ENCODE assay signal across 18 cellular contexts in the genomic region with DNA sequence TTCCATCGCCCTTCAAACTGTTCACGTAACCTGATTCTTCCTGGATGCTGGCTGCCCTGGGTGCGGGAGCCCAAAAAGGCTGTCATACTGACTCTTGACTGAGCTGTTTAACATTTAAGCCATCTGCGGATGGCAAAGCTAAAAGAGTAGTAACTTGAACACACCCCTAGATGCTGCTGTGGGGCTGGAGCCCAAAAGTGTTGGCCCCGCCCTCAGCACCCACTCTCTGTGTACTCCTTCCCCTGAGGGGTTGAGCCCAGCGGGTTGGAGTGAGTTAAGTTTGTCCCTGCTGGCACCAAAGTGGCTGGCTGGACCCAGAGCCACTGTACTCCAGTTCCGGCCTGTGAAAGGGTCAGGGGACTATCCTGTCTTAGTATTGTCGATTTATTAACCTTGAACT.
DNase-seq lines count a peak whose midpoint lies in the region; ATAC-seq and TF ChIP-seq lines count a peak whose summit lies in the region.
"Had no signal": no experiment of that assay in that cellular context is flagged by ENCODE, and none has a peak within 500 bp of the region (broad histone marks: within the 10 kb centered on the region; RNA-seq: fewer than 3 reads in every experiment).

No MANE protein-coding gene starts in this region.

- intact Hi-C loops in natural killer cell (cut with micrococcal nuclease), result no loop called here

- no peak overlapping the region for H3K27ac ChIP-seq in neural progenitor cell
- H3K27ac ChIP-seq: heart left ventricle, thyroid gland had no signal

- H4K20me1 ChIP-seq in neural progenitor cell (ENCODE audit: low read depth), result no peaks in the 10 kb centered on the region

- no peaks in the 10 kb centered on the region for H3F3A ChIP-seq in neural progenitor cell (ENCODE audit: low read depth)

- ATAC-seq in HG02970 (IDR thresholded peaks at IDR 0.05; ENCODE audit: low FRiP score, unreplicated experiment) (no peak), natural killer cell (no peak)
- ATAC-seq: heart left ventricle, HepG2 had no signal

- H2AFZ ChIP-seq in neural progenitor cell (replicated peaks), result no peak overlapping the region

- no peak overlapping the region for H3K9ac ChIP-seq in neural progenitor cell

- H3K4me1 ChIP-seq in neural progenitor cell, result no peaks in the 10 kb centered on the region
- H3K4me1 ChIP-seq: thyroid gland had no signal

- H3K4me3 Mint-ChIP-seq in neural progenitor cell (no peak overlapping the region), natural killer cell (no peak overlapping the region)
- H3K4me3 Mint-ChIP-seq: central memory CD8-positive, alpha-beta T cell; memory B cell; nephron; T-helper 1 cell treated with Interleukin-12 subunit alpha and Interleukin-12 subunit beta and Interleukin-4 antibody, amounts not matched to agents 30 μg/mL and 1 μg/mL, for 36 hours had no signal

- H3K4me2 ChIP-seq in neural progenitor cell, result no peak overlapping the region

- H3K36me3 ChIP-seq in neural progenitor cell, result no peaks in the 10 kb centered on the region
- H3K36me3 ChIP-seq: heart left ventricle, thyroid gland had no signal

- peak; percentile 15 for TF ChIP-seq CTCF in GM12873 (IDR thresholded peaks at IDR 0.05; ENCODE audit: insufficient read depth, low read depth, low read length, missing control alignments)
- peak; percentile 21 for TF ChIP-seq CTCF in neural progenitor cell (IDR thresholded peaks at IDR 0.05)
- no peak for TF ChIP-seq CTCF in natural killer cell (IDR thresholded peaks at IDR 0.05)

- H3K4me1 Mint-ChIP-seq in neural progenitor cell, result no peaks in the 10 kb centered on the region
- H3K4me1 Mint-ChIP-seq in natural killer cell, result no peaks in the 10 kb centered on the region
- H3K4me1 Mint-ChIP-seq: central memory CD8-positive, alpha-beta T cell; memory B cell had no signal

- no peaks in the 10 kb centered on the region for H3K79me2 ChIP-seq in neural progenitor cell (ENCODE audit: low read depth)

- no peaks in the 10 kb centered on the region for H3K27me3 ChIP-seq in neural progenitor cell
- H3K27me3 ChIP-seq: heart left ventricle, thyroid gland had no signal

- DNase-seq in NCI-H1436 (lab: John Stamatoyannopoulos, UW) (peak; percentile 49), RKO (ENCODE audit: low spot score) (peak; percentile 21), neural progenitor cell (ENCODE audit: low spot score) (no peak), natural killer cell (no peak)
- DNase-seq in activated CD8-positive, alpha-beta memory T cell treated with anti-CD3 and anti-CD28 coated beads for 24 hours, result no peak
- DNase-seq: activated effector memory CD4-positive, alpha-beta T cell treated with Interleukin-2 at 50 U/mL for 16 hours; heart left ventricle; kidney; SIG-M5; stimulated activated CD4-positive, alpha-beta T cell treated with anti-CD3 and anti-CD28 coated beads, Interleukin-12 subunit alpha, Interleukin-12 subunit beta, amount 100 ng/mL, for 4 hours; thyroid gland had no signal

- H3K27me3 Mint-ChIP-seq in neural progenitor cell (ENCODE audit: insufficient read depth, low read depth), result peaks cover 2% of the 10 kb centered on the region
- H3K27me3 Mint-ChIP-seq in natural killer cell (ENCODE audit: low read depth in 2 of 2), result peaks cover 7 to 8% of the 10 kb centered on the region in 2 donors

- H3K27ac Mint-ChIP-seq in neural progenitor cell (no peak overlapping the region), natural killer cell (no peak overlapping the region)
- H3K27ac Mint-ChIP-seq: memory B cell; nephron; T-helper 1 cell treated with Interleukin-12 subunit alpha and Interleukin-12 subunit beta and Interleukin-4 antibody, amounts not matched to agents 30 μg/mL and 1 μg/mL, for 36 hours had no signal

- H3K9me3 Mint-ChIP-seq in neural progenitor cell (no peaks in the 10 kb centered on the region), natural killer cell (no peaks in the 10 kb centered on the region)
- H3K9me3 Mint-ChIP-seq: central memory CD8-positive, alpha-beta T cell; memory B cell; nephron; T-helper 1 cell treated with Interleukin-12 subunit alpha and Interleukin-12 subunit beta and Interleukin-4 antibody, amounts not matched to agents 30 μg/mL and 1 μg/mL, for 36 hours had no signal

- H3K36me3 Mint-ChIP-seq in neural progenitor cell, result no peaks in the 10 kb centered on the region
- no peaks in the 10 kb centered on the region for H3K36me3 Mint-ChIP-seq in natural killer cell
- H3K36me3 Mint-ChIP-seq: memory B cell had no signal

- no peak overlapping the region for H3K4me3 ChIP-seq in neural progenitor cell
- H3K4me3 ChIP-seq: heart left ventricle, thyroid gland had no signal

- no peaks in the 10 kb centered on the region for H3K9me3 ChIP-seq in neural progenitor cell (ENCODE audit: low read depth)
- H3K9me3 ChIP-seq: thyroid gland had no signal

Comparison
In these comparisons a context has a peak if more than half of its experiments do, and no peak if none do; other contexts are left out.
1. DNase-seq: peak in NCI-H1436 (single experiment) and RKO (single experiment); none in neural progenitor cell (single experiment), activated CD8-positive, alpha-beta memory T cell treated with anti-CD3 and anti-CD28 coated beads for 24 hours (single experiment) and natural killer cell (single experiment).